Comparison of ENCODE assay signal across 9 cellular contexts in genomic region chr1:42943166-42943565, GRCh38. TPM values are rescaled to one million over a fixed set of nuclear protein-coding genes. Genes with fewer than 3 reads are reported as not detected.
DNase-seq lines count a peak whose midpoint lies in the region; ATAC-seq and TF ChIP-seq lines count a peak whose summit lies in the region.
"Had no signal": no experiment of that assay in that cellular context is flagged by ENCODE, and none has a peak within 500 bp of the region (broad histone marks: within the 10 kb centered on the region; RNA-seq: fewer than 3 reads in every experiment).

No MANE protein-coding gene starts in this region.

- DNase-seq in cerebellar cortex (ENCODE audit: low spot score) (peak; percentile 48), natural killer cell (no peak), NCI-H524 (lab: John Stamatoyannopoulos, UW) (no peak), NCI-H2081 treated with DMSO at 0.1 percent for 48 hours (lab: John Stamatoyannopoulos, UW) (no peak)
- DNase-seq in stimulated activated CD4-positive, alpha-beta T cell treated with anti-CD3 and anti-CD28 coated beads, Interleukin-2, amount 100 ng/mL, for 24 hours = no peak
- DNase-seq: KG1 had no signal

- H2AFZ ChIP-seq in OCI-LY1 (ENCODE audit: low read length) = no peak overlapping the region

- no peak overlapping the region for H3K4me3 ChIP-seq in OCI-LY1 (ENCODE audit: low read depth, low read length, poor library complexity, severe bottlenecking)

- peak overlapping the region; percentile 78 for H3K4me3 Mint-ChIP-seq in natural killer cell

- H3K9me3 Mint-ChIP-seq in natural killer cell = no peaks in the 10 kb centered on the region

- H4K20me1 ChIP-seq in OCI-LY1 (ENCODE audit: insufficient read depth, low read length) = no peaks in the 10 kb centered on the region

- H3K27ac Mint-ChIP-seq in natural killer cell = peak overlapping the region; percentile 83 to 86

- H3K9ac ChIP-seq in OCI-LY1 (ENCODE audit: low read length) = peak overlapping the region; percentile 19; the same call in 1 of the 2 replicates

- H3K36me3 ChIP-seq in OCI-LY1 (ENCODE audit: insufficient read depth, low read length) = peaks cover 75% of the 10 kb centered on the region

- H3F3A ChIP-seq in OCI-LY1 (ENCODE audit: insufficient read depth, low read length) = no peaks in the 10 kb centered on the region

- H3K4me2 ChIP-seq in OCI-LY1 (ENCODE audit: low read length) = peak overlapping the region; percentile 61; the same call in 1 of the 2 replicates

- no peak for TF ChIP-seq CTCF in C4-2B (conservative IDR thresholded peaks at IDR 0.05)
- no peak for TF ChIP-seq CTCF in OCI-LY1 (IDR thresholded peaks at IDR 0.05; ENCODE audit: low read length)
- TF ChIP-seq CTCF in natural killer cell (IDR thresholded peaks at IDR 0.05) = no peak

- peaks cover 88% of the 10 kb centered on the region for H3K4me1 ChIP-seq in OCI-LY1 (ENCODE audit: insufficient read depth, low read length, severe bottlenecking)

- intact Hi-C loops in natural killer cell (cut with micrococcal nuclease) = no loop called here

- peaks cover 91 to 93% of the 10 kb centered on the region in 2 donors for H3K4me1 Mint-ChIP-seq in natural killer cell

- H3K9me2 ChIP-seq in OCI-LY1 (ENCODE audit: low read depth, low read length) = no peaks in the 10 kb centered on the region

- H3K9me3 ChIP-seq in OCI-LY1 (ENCODE audit: low read length) = no peaks in the 10 kb centered on the region

- H3K36me3 Mint-ChIP-seq in natural killer cell = peaks cover 18% of the 10 kb centered on the region

- peaks cover 32% of the 10 kb centered on the region for H3K79me2 ChIP-seq in OCI-LY1 (ENCODE audit: insufficient read depth, low read length)

- H3K27ac ChIP-seq in C4-2B = peak overlapping the region; percentile 99
- H3K27ac ChIP-seq in OCI-LY1 (ENCODE audit: low read depth, low read length, poor library complexity, severe bottlenecking) = peak overlapping the region; percentile 87

- no peaks in the 10 kb centered on the region for H3K27me3 Mint-ChIP-seq in natural killer cell (ENCODE audit: low read depth in 2 of 2)

- no peaks in the 10 kb centered on the region for H3K27me3 ChIP-seq in OCI-LY1 (ENCODE audit: insufficient read depth, low read length)

- ATAC-seq in natural killer cell (peak; percentile 62 to 71 (median 69)), GM18519 (IDR thresholded peaks at IDR 0.05; ENCODE audit: low FRiP score, unreplicated experiment) (no peak)

RNA-seq across cellular contexts. Expression of gene SLC2A1, which starts 15.5 kb away (rescaled TPM):
- total RNA-seq in natural killer cell = 100 to 1,000 TPM in 1 of 3 donors, 10 to 100 TPM in 2; 94.7 to 143 (median 95.1) TPM
